ENCODE assay signal across 1 cellular context in the genomic region with DNA sequence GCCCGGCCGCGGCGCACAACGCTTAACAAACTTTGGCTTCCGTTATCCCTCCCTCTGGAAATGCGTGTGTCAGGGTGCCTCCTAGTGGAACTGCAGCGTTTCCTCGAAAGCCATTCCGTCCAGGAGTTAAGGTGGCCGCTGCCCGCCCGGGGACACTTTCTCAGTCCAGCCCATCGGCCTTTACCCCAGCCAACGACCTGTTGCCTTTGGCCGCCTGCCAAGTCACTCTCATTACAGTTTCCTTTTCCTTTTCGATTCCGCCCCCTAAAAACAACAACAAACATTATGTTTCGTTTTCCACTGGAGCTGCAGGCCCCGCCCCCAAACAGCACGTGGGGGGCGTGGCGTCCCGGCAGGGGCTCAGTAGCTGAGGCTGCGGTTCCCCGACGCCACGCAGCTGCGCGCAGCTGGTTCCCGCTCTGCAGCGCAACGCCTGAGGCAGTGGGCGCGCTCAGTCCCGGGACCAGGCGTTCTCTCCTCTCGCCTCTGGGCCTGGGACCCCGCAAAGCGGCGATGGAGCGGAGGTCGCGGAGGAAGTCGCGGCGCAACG.
TF ChIP-seq lines count a peak whose summit lies in the region.

A gene (plus strand): TSS at position 363 of the 550 bp plus-strand sequence. CDS start 151 bp downstream, at position 514.

TF ChIP-seq in HepG2, 621 proteins besides CTCF, POLR2A, EP300 and RAD21 (continued from another document and continues in another):
- TF ChIP-seq ZNF644 (CRISPR knock-in tag; IDR thresholded peaks at IDR 0.05; ENCODE audit: low read depth) (peak; percentile 34; the same call in 1 of the 2 replicates), WIZ (CRISPR knock-in tag; IDR thresholded peaks at IDR 0.05) (peak; percentile 44; the same call in 1 of the 2 replicates), HHEX (CRISPR knock-in tag; IDR thresholded peaks at IDR 0.05) (no peak), ZSCAN12 (CRISPR knock-in tag; IDR thresholded peaks at IDR 0.05) (no peak), MED1 (CRISPR knock-in tag; IDR thresholded peaks at IDR 0.05) (peak; percentile 31; the same call in 1 of the 2 replicates), ZNF720 (CRISPR knock-in tag; IDR thresholded peaks at IDR 0.05) (no peak), NCOA2 (CRISPR knock-in tag; IDR thresholded peaks at IDR 0.05) (peak; percentile 17; the same call in 1 of the 2 replicates), SALL1 (CRISPR knock-in tag; IDR thresholded peaks at IDR 0.05) (peak; percentile 86), ZC3H4 (CRISPR knock-in tag; IDR thresholded peaks at IDR 0.05; ENCODE audit: borderline replicate concordance) (no peak), ZNF605 (CRISPR knock-in tag; IDR thresholded peaks at IDR 0.05) (peak; percentile 35; the same call in 1 of the 2 replicates), ZNF224 (CRISPR knock-in tag; IDR thresholded peaks at IDR 0.05) (0 out of 2 replicates have a peak, but pooled peaks have one; percentile 27), ZNF335 (CRISPR knock-in tag; IDR thresholded peaks at IDR 0.05) (0 out of 2 replicates have a peak, but pooled peaks have one; percentile 27), SOX6 (IDR thresholded peaks at IDR 0.05) (no peak), SOX6 (CRISPR knock-in tag; IDR thresholded peaks at IDR 0.05) (peak; percentile 85), SAP130 (CRISPR knock-in tag; IDR thresholded peaks at IDR 0.05; ENCODE audit: low read depth) (peak; percentile 62), TEAD3 (CRISPR knock-in tag; optimal IDR thresholded peaks at IDR 0.05; ENCODE audit: borderline replicate concordance) (peak; percentile 67), STAG1 (CRISPR knock-in tag; IDR thresholded peaks at IDR 0.05) (peak; percentile 77), AGO1 (IDR thresholded peaks at IDR 0.05; ENCODE audit: low read depth, low read length, poor library complexity, severe bottlenecking) (peak; percentile 36), KLF13 (CRISPR knock-in tag; IDR thresholded peaks at IDR 0.05) (0 out of 2 replicates have a peak, but pooled peaks have one; percentile 26), MAZ (IDR thresholded peaks at IDR 0.05; ENCODE audit: borderline replicate concordance, low read depth, low read length) (no peak), MAZ (CRISPR knock-in tag; IDR thresholded peaks at IDR 0.05; ENCODE audit: low read depth) (peak; percentile 60; the same call in 1 of the 2 replicates), ZNF598 (CRISPR knock-in tag; IDR thresholded peaks at IDR 0.05; ENCODE audit: borderline replicate concordance) (no peak), TARDBP (CRISPR knock-in tag; IDR thresholded peaks at IDR 0.05) (0 out of 2 replicates have a peak, but pooled peaks have one; percentile 38), SALL2 (CRISPR knock-in tag; IDR thresholded peaks at IDR 0.05) (no peak), NFKB2 (CRISPR knock-in tag; IDR thresholded peaks at IDR 0.05; ENCODE audit: borderline replicate concordance) (no peak), ETV5 (CRISPR knock-in tag; IDR thresholded peaks at IDR 0.05; ENCODE audit: borderline replicate concordance) (peak; percentile 56; the same call in 1 of the 2 replicates), EED (CRISPR knock-in tag; IDR thresholded peaks at IDR 0.05) (0 out of 2 replicates have a peak, but pooled peaks have one; percentile 69), ZNF350 (CRISPR knock-in tag; IDR thresholded peaks at IDR 0.05; ENCODE audit: borderline replicate concordance, low read depth) (0 out of 2 replicates have a peak, but pooled peaks have one; percentile 50), ZNF768 (CRISPR knock-in tag; IDR thresholded peaks at IDR 0.05) (0 out of 2 replicates have a peak, but pooled peaks have one; percentile 11), ZNF124 (CRISPR knock-in tag; IDR thresholded peaks at IDR 0.05) (0 out of 2 replicates have a peak, but pooled peaks have one; percentile 37), RFXAP (CRISPR knock-in tag; IDR thresholded peaks at IDR 0.05; ENCODE audit: borderline replicate concordance) (peak; percentile 64; the same call in 1 of the 2 replicates), ARNTL (CRISPR knock-in tag; IDR thresholded peaks at IDR 0.05) (peak; percentile 34; the same call in 1 of the 2 replicates), SOX5 (CRISPR knock-in tag; IDR thresholded peaks at IDR 0.05; ENCODE audit: borderline replicate concordance) (peak; percentile 9; the same call in 1 of the 2 replicates), MXI1 (IDR thresholded peaks at IDR 0.05; ENCODE audit: borderline replicate concordance, low read depth, low read length) (peak; percentile 68; the same call in 2 of the 3 replicates), HOXA3 (CRISPR knock-in tag; IDR thresholded peaks at IDR 0.05) (peak; percentile 83; the same call in 1 of the 2 replicates), THYN1 (CRISPR knock-in tag; IDR thresholded peaks at IDR 0.05; ENCODE audit: borderline replicate concordance, low read depth) (no peak), PHF5A (CRISPR knock-in tag; IDR thresholded peaks at IDR 0.05; ENCODE audit: low read depth, unreplicated experiment) (no peak), BCL6 (CRISPR knock-in tag; IDR thresholded peaks at IDR 0.05) (peak; percentile 100), NCOR1 (IDR thresholded peaks at IDR 0.05; ENCODE audit: borderline replicate concordance, low read length) (no peak; the same call in 1 of the 2 replicates)
- TF ChIP-seq, protein P1, sequence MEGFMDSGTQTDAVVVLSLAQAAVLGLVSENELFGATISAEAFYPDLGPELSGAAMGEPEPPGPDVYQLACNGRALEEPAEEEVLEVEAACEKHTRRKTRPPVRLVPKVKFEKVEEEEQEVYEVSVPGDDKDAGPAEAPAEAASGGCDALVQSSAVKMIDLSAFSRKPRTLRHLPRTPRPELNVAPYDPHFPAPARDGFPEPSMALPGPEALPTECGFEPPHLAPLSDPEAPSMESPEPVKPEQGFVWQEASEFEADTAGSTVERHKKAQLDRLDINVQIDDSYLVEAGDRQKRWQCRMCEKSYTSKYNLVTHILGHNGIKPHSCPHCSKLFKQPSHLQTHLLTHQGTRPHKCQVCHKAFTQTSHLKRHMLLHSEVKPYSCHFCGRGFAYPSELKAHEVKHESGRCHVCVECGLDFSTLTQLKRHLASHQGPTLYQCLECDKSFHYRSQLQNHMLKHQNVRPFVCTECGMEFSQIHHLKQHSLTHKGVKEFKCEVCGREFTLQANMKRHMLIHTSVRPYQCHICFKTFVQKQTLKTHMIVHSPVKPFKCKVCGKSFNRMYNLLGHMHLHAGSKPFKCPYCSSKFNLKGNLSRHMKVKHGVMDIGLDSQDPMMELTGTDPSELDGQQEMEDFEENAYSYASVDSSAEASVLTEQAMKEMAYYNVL (CRISPR knock-in tag; IDR thresholded peaks at IDR 0.05; ENCODE audit: borderline replicate concordance), result 0 out of 2 replicates have a peak, but pooled peaks have one; percentile 58
- TF ChIP-seq, protein P2, sequence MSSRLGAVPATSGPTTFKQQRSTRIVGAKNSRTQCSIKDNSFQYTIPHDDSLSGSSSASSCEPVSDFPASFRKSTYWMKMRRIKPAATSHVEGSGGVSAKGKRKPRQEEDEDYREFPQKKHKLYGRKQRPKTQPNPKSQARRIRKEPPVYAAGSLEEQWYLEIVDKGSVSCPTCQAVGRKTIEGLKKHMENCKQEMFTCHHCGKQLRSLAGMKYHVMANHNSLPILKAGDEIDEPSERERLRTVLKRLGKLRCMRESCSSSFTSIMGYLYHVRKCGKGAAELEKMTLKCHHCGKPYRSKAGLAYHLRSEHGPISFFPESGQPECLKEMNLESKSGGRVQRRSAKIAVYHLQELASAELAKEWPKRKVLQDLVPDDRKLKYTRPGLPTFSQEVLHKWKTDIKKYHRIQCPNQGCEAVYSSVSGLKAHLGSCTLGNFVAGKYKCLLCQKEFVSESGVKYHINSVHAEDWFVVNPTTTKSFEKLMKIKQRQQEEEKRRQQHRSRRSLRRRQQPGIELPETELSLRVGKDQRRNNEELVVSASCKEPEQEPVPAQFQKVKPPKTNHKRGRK (CRISPR knock-in tag; IDR thresholded peaks at IDR 0.05), result no peak
- TF ChIP-seq, protein P3, sequence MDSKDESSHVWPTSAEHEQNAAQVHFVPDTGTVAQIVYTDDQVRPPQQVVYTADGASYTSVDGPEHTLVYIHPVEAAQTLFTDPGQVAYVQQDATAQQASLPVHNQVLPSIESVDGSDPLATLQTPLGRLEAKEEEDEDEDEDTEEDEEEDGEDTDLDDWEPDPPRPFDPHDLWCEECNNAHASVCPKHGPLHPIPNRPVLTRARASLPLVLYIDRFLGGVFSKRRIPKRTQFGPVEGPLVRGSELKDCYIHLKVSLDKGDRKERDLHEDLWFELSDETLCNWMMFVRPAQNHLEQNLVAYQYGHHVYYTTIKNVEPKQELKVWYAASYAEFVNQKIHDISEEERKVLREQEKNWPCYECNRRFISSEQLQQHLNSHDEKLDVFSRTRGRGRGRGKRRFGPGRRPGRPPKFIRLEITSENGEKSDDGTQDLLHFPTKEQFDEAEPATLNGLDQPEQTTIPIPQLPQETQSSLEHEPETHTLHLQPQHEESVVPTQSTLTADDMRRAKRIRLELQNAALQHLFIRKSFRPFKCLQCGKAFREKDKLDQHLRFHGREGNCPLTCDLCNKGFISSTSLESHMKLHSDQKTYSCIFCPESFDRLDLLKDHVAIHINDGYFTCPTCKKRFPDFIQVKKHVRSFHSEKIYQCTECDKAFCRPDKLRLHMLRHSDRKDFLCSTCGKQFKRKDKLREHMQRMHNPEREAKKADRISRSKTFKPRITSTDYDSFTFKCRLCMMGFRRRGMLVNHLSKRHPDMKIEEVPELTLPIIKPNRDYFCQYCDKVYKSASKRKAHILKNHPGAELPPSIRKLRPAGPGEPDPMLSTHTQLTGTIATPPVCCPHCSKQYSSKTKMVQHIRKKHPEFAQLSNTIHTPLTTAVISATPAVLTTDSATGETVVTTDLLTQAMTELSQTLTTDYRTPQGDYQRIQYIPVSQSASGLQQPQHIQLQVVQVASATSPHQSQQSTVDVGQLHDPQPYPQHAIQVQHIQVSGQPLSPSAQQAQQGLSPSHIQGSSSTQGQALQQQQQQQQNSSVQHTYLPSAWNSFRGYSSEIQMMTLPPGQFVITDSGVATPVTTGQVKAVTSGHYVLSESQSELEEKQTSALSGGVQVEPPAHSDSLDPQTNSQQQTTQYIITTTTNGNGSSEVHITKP (CRISPR knock-in tag; IDR thresholded peaks at IDR 0.05; ENCODE audit: low read depth), result no peak
- TF ChIP-seq, protein P4, sequence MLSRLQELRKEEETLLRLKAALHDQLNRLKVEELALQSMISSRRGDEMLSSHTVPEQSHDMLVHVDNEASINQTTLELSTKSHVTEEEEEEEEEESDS (CRISPR knock-in tag; IDR thresholded peaks at IDR 0.05; ENCODE audit: borderline replicate concordance), result no peak
- TF ChIP-seq, protein P5, sequence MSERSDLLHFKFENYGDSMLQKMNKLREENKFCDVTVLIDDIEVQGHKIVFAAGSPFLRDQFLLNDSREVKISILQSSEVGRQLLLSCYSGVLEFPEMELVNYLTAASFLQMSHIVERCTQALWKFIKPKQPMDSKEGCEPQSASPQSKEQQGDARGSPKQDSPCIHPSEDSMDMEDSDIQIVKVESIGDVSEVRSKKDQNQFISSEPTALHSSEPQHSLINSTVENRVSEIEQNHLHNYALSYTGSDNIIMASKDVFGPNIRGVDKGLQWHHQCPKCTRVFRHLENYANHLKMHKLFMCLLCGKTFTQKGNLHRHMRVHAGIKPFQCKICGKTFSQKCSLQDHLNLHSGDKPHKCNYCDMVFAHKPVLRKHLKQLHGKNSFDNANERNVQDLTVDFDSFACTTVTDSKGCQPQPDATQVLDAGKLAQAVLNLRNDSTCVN (CRISPR knock-in tag; IDR thresholded peaks at IDR 0.05; ENCODE audit: borderline replicate concordance), result no peak
- TF ChIP-seq, protein P6, sequence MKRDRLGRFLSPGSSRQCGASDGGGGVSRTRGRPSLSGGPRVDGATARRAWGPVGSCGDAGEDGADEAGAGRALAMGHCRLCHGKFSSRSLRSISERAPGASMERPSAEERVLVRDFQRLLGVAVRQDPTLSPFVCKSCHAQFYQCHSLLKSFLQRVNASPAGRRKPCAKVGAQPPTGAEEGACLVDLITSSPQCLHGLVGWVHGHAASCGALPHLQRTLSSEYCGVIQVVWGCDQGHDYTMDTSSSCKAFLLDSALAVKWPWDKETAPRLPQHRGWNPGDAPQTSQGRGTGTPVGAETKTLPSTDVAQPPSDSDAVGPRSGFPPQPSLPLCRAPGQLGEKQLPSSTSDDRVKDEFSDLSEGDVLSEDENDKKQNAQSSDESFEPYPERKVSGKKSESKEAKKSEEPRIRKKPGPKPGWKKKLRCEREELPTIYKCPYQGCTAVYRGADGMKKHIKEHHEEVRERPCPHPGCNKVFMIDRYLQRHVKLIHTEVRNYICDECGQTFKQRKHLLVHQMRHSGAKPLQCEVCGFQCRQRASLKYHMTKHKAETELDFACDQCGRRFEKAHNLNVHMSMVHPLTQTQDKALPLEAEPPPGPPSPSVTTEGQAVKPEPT (CRISPR knock-in tag; IDR thresholded peaks at IDR 0.05; ENCODE audit: low read depth), result peak; percentile 63
- TF ChIP-seq, protein P7, sequence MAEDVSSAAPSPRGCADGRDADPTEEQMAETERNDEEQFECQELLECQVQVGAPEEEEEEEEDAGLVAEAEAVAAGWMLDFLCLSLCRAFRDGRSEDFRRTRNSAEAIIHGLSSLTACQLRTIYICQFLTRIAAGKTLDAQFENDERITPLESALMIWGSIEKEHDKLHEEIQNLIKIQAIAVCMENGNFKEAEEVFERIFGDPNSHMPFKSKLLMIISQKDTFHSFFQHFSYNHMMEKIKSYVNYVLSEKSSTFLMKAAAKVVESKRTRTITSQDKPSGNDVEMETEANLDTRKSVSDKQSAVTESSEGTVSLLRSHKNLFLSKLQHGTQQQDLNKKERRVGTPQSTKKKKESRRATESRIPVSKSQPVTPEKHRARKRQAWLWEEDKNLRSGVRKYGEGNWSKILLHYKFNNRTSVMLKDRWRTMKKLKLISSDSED (CRISPR knock-in tag; IDR thresholded peaks at IDR 0.05), result no peak
- TF ChIP-seq, protein P8, sequence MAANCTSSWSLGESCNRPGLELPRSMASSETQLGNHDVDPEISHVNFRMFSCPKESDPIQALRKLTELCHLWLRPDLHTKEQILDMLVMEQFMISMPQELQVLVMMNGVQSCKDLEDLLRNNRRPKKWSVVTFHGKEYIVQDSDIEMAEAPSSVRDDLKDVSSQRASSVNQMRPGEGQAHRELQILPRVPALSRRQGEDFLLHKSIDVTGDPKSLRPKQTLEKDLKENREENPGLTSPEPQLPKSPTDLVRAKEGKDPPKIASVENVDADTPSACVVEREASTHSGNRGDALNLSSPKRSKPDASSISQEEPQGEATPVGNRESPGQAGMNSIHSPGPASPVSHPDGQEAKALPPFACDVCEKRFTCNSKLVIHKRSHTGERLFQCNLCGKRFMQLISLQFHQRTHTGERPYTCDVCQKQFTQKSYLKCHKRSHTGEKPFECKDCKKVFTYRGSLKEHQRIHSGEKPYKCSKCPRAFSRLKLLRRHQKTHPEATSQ (CRISPR knock-in tag; IDR thresholded peaks at IDR 0.05; ENCODE audit: borderline replicate concordance), result no peak
- TF ChIP-seq, protein P9, sequence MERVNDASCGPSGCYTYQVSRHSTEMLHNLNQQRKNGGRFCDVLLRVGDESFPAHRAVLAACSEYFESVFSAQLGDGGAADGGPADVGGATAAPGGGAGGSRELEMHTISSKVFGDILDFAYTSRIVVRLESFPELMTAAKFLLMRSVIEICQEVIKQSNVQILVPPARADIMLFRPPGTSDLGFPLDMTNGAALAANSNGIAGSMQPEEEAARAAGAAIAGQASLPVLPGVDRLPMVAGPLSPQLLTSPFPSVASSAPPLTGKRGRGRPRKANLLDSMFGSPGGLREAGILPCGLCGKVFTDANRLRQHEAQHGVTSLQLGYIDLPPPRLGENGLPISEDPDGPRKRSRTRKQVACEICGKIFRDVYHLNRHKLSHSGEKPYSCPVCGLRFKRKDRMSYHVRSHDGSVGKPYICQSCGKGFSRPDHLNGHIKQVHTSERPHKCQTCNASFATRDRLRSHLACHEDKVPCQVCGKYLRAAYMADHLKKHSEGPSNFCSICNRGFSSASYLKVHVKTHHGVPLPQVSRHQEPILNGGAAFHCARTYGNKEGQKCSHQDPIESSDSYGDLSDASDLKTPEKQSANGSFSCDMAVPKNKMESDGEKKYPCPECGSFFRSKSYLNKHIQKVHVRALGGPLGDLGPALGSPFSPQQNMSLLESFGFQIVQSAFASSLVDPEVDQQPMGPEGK (CRISPR knock-in tag; IDR thresholded peaks at IDR 0.05), result peak; percentile 31; the same call in 1 of the 2 replicates
